In the genomic region with DNA sequence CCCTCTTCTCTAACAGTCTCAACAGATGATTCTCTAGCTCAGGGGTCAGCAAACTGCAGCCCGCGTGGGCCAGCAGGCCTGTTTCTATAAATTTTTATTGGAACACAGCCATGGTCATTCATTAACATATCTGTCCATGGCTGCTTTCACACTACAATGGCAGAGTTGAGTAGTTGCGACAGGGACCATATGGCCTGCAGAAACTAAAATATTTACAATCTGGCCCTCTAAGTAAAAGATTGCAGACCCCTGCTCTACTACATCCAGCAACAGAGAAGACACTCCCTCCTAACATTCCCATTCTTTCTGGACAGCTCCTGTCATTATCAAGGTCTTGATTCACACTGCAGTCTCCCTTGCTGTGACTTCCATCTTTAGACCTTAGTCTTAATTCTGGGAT, we compare ENCODE assay signal across 34 cellular contexts.
"Had no signal": no experiment of that assay in that cellular context is flagged by ENCODE, and none has a peak within 500 bp of the region (broad histone marks: within the 10 kb centered on the region; RNA-seq: fewer than 3 reads in every experiment).

No MANE protein-coding gene starts in this region.

- H3K9me3 Mint-ChIP-seq: activated CD4-positive, alpha-beta memory T cell treated with anti-CD3 and anti-CD28 coated beads, Interleukin-2, amount 10 ng/mL, durations not matched to agents 7 days and 5 days; activated naive CD4-positive, alpha-beta T cell treated with anti-CD3 and anti-CD28 coated beads for 36 hours; activated naive CD4-positive, alpha-beta T cell treated with anti-CD3 and anti-CD28 coated beads, Interleukin-2, amount 50 U/mL, for 72 hours; activated T-helper 2 cell treated with anti-CD3 and anti-CD28 coated beads, Interferon-gamma antibody, Interleukin-2, Interleukin-4, amounts not matched to agents 10 μg/mL and 5 μg/mL and 100 μg/mL, durations not matched to agents 14 hours and 24 hours and 36 hours had no signal

- H3K4me3 Mint-ChIP-seq: activated CD4-positive, alpha-beta memory T cell treated with anti-CD3 and anti-CD28 coated beads, Interleukin-2, amount 10 ng/mL, durations not matched to agents 7 days and 5 days; activated CD8-positive, alpha-beta memory T cell treated with anti-CD3 and anti-CD28 coated beads, Interleukin-2, amount 10 ng/mL, durations not matched to agents 7 days and 5 days; activated naive CD4-positive, alpha-beta T cell treated with anti-CD3 and anti-CD28 coated beads for 36 hours had no signal

- H3K9me3 ChIP-seq: Peyer's patch, SJSA1 had no signal

- H3K4me1 Mint-ChIP-seq: activated CD8-positive, alpha-beta memory T cell treated with anti-CD3 and anti-CD28 coated beads, Interleukin-2, amount 10 ng/mL, durations not matched to agents 7 days and 5 days had no signal

- DNase-seq: activated CD4-positive, alpha-beta memory T cell treated with anti-CD3 and anti-CD28 coated beads, Interleukin-2, amount 10 ng/mL, durations not matched to agents 7 days and 5 days; activated CD4-positive, alpha-beta T cell treated with anti-CD3 and anti-CD28 coated beads for 1 hour; activated CD4-positive, alpha-beta T cell treated with anti-CD3 and anti-CD28 coated beads for 48 hours; activated CD4-positive, CD25-positive, alpha-beta regulatory T cell; activated CD8-positive, alpha-beta memory T cell treated with anti-CD3 and anti-CD28 coated beads for 24 hours; activated CD8-positive, alpha-beta memory T cell treated with anti-CD3 and anti-CD28 coated beads, Interleukin-2, amount 10 ng/mL, durations not matched to agents 7 days and 5 days; activated CD8-positive, alpha-beta memory T cell treated with anti-CD3 and anti-CD28 coated beads, Interleukin-2, amount 50 U/mL, for 48 hours; activated gamma-delta T cell treated with Interleukin-2 at 50 U/mL for 16 hours; activated naive CD4-positive, alpha-beta T cell treated with anti-CD3 and anti-CD28 coated beads for 36 hours; activated T-cell treated with anti-CD3 and anti-CD28 coated beads, Interleukin-2, amount 50 U/mL, for 1 hour; amniotic stem cell; brain microvascular endothelial cell; central memory CD4-positive, alpha-beta T cell; Karpas-422; KBM-7; NCI-H1048; NCI-H1105 treated with DMSO at 0.1 percent for 48 hours; NCI-H1436; NCI-H1694; NCI-H2029; NCI-H345; NCI-H524 treated with DMSO at 0.1 percent for 48 hours; NK-92 treated with Interleukin-12 subunit alpha and Interleukin-12 subunit beta, amount 100 ng/mL, for 24 hours; PC-3; RPMI8226; SHP77 treated with DMSO at 0.1 percent for 48 hours; SW 1271; T-helper 1 cell; T1000; WERI-Rb-1 had no signal

- H3K27ac Mint-ChIP-seq: activated CD4-positive, alpha-beta memory T cell treated with anti-CD3 and anti-CD28 coated beads, Interleukin-2, amount 10 ng/mL, durations not matched to agents 7 days and 5 days; activated CD8-positive, alpha-beta memory T cell treated with anti-CD3 and anti-CD28 coated beads, Interleukin-2, amount 10 ng/mL, durations not matched to agents 7 days and 5 days; activated naive CD4-positive, alpha-beta T cell treated with anti-CD3 and anti-CD28 coated beads for 36 hours; activated T-helper 2 cell treated with anti-CD3 and anti-CD28 coated beads, Interferon-gamma antibody, Interleukin-2, Interleukin-4, amounts not matched to agents 10 μg/mL and 5 μg/mL and 100 μg/mL, durations not matched to agents 14 hours and 24 hours and 36 hours had no signal

- H3K4me1 ChIP-seq: Peyer's patch, SJSA1 had no signal

- H3K4me3 ChIP-seq: Peyer's patch, SJSA1 had no signal

- H3K27me3 Mint-ChIP-seq: activated CD4-positive, alpha-beta memory T cell treated with anti-CD3 and anti-CD28 coated beads, Interleukin-2, amount 10 ng/mL, durations not matched to agents 7 days and 5 days; activated CD8-positive, alpha-beta memory T cell treated with anti-CD3 and anti-CD28 coated beads, Interleukin-2, amount 10 ng/mL, durations not matched to agents 7 days and 5 days had no signal

- H3K27ac ChIP-seq: brain microvascular endothelial cell, Peyer's patch, SJSA1, WERI-Rb-1 had no signal

- ATAC-seq: activated CD8-positive, alpha-beta memory T cell treated with anti-CD3 and anti-CD28 coated beads, Interleukin-2, amount 10 ng/mL, durations not matched to agents 7 days and 5 days; activated naive CD4-positive, alpha-beta T cell treated with anti-CD3 and anti-CD28 coated beads, Interleukin-2, amount 50 U/mL, for 72 hours; PC-3 had no signal

- H3K27me3 ChIP-seq: brain microvascular endothelial cell, Peyer's patch, SJSA1 had no signal
